ENCODE assay signal across 19 cellular contexts in the genomic region with DNA sequence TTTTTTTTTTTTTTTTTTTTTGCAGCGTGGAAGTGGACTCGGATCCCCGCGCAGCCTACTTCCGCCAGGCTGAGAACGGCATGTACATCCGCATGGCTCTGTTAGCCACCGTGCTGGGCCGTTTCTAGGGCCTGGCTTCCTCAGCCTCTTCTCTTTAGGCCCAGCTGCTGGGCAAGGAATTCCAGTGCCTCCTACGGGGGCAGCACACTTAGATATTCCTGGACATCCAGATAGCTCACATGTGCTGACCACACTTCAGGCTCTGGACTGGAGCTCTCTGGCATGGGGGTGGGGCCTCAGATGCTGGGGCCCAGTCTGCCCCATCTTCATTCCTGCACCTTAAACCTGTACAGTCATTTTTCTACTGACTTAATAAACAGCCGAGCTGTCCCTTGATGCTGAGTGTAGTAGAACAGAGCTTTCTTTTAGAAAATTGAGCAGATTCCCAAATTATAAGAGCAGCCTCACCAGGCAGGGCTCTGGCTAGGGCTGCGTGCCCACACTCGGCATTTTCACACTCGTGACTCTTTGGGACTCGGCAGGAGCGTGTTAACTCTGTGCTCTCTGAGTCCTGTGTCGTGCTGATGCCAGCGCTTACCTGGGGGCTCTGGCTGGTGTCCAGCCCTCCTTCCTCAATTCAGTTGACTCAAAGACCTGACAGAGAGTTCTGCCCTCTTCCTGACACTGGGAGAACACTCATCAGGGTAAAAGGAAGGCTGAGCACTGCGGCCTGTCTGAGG. TPM values are rescaled to one million over a fixed set of nuclear protein-coding genes. Genes with fewer than 3 reads are reported as not detected.
"Had no signal": no experiment of that assay in that cellular context is flagged by ENCODE, and none has a peak within 500 bp of the region (broad histone marks: within the 10 kb centered on the region; RNA-seq: fewer than 3 reads in every experiment).

No MANE protein-coding gene starts in this region.

- ATAC-seq: stimulated activated naive CD8-positive, alpha-beta T cell treated with anti-CD3 and anti-CD28 coated beads, Interleukin-15, Interleukin-2, amounts not matched to agents 100 U/mL and 50 U/mL, for 24 hours had no signal

- H3K36me3 ChIP-seq: colonic mucosa had no signal

- DNase-seq: activated B cell treated with CpG ODN at 0.5 μM for 24 hours; activated CD4-positive, alpha-beta memory T cell treated with anti-CD3 and anti-CD28 coated beads for 36 hours; activated CD4-positive, alpha-beta T cell treated with anti-CD3 and anti-CD28 coated beads for 4 hours; activated naive CD8-positive, alpha-beta T cell treated with anti-CD3 and anti-CD28 coated beads for 36 hours; amygdala; central memory CD4-positive, alpha-beta T cell; colonic mucosa; erythroblast; foreskin melanocyte; glutamatergic neuron; stimulated activated CD4-positive, alpha-beta T cell treated with anti-CD3 and anti-CD28 coated beads, Interleukin-2, amount 100 ng/mL, for 24 hours; stimulated activated naive CD8-positive, alpha-beta T cell treated with anti-CD3 and anti-CD28 coated beads, Interleukin-15, Interleukin-2, amounts not matched to agents 100 U/mL and 50 U/mL, for 24 hours; substantia nigra; tibial artery had no signal

- H3K27me3 ChIP-seq: colonic mucosa, tibial artery had no signal

- H3K4me1 ChIP-seq: colonic mucosa, tibial artery had no signal

- H3K27ac ChIP-seq: colonic mucosa, tibial artery had no signal

- H3K4me3 ChIP-seq: colonic mucosa, tibial artery had no signal

- H3K9me3 ChIP-seq: colonic mucosa, tibial artery had no signal

RNA-seq across cellular contexts. Expression of a gene that starts 19.3 kb away (rescaled TPM):
- total RNA-seq: colonic mucosa; liver; mesenteric fat pad; natural killer cell treated with Interleukin-12 subunit alpha and Interleukin-12 subunit beta and Interleukin-15 and Interleukin-18, amount 100 ng/mL, for 72 hours had no signal

RNA-seq across cellular contexts. Expression of a gene that starts 31.7 kb away (rescaled TPM):
- total RNA-seq: activated B cell treated with CpG ODN at 0.5 μM for 24 hours; activated naive CD8-positive, alpha-beta T cell treated with anti-CD3 and anti-CD28 coated beads for 36 hours; colonic mucosa; kidney epithelial cell; liver; mesenteric fat pad; natural killer cell treated with Interleukin-12 subunit alpha and Interleukin-12 subunit beta and Interleukin-15 and Interleukin-18, amount 100 ng/mL, for 72 hours had no signal
- polyA plus RNA-seq: liver, urinary bladder had no signal
